ENCODE assay signal across 10 cellular contexts in the genomic region with DNA sequence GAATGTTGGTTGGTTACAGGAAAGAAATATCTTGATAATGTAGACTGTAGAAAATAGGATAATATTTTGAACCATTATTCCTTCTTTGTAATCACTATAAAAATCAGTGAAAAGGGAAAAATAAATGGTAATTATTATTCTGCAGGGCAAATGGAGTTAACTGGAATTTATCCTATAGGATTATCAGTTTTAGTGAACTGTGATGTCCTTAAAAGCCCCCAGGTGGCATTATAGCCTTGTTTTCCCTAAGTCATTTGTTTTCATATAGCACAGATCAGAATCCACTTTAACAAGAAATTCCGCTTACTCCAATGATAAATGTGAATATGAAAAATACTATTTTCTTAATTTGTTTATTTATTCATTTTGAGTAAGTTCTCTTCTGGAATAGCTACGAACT. TPM values are rescaled to one million over a fixed set of nuclear protein-coding genes. Genes with fewer than 3 reads are reported as not detected.
DNase-seq lines count a peak whose midpoint lies in the region; ATAC-seq, FAIRE-seq and TF ChIP-seq lines count a peak whose summit lies in the region.
"Had no signal": no experiment of that assay in that cellular context is flagged by ENCODE, and none has a peak within 500 bp of the region (broad histone marks: within the 10 kb centered on the region; RNA-seq: fewer than 3 reads in every experiment).

No MANE protein-coding gene starts in this region.

- WGBS in adrenal gland, 4 donors, result 68 to 75% (median 71%) methylated on average over 2 of the region's 2 CpGs

- peak; percentile 33 for DNase-seq in A673 (ENCODE audit: low spot score)
- DNase-seq in GM12865 (ENCODE audit: low read depth), result peak; percentile 13
- peak; percentile 2 for DNase-seq in NCI-H345 treated with DMSO at 0.1 percent for 48 hours (lab: John Stamatoyannopoulos, UW; ENCODE audit: unreplicated experiment)
- DNase-seq in dermis microvascular lymphatic vessel endothelial cell (ENCODE audit: low read depth in 2 of 2), result peak; percentile 12 to 44
- no peak for DNase-seq in stimulated activated CD8-positive, alpha-beta memory T cell treated with anti-CD3 and anti-CD28 coated beads, Interleukin-4, amount 100 ng/mL, for 48 hours
- DNase-seq in GM12891 (ENCODE audit: insufficient read length, low spot score), result no peak
- DNase-seq in adrenal gland, result no peak
- DNase-seq: caudate nucleus, T-helper 9 cell had no signal

- no peak for ATAC-seq in HG03196 (IDR thresholded peaks at IDR 0.05; ENCODE audit: unreplicated experiment)

- no peaks in the 10 kb centered on the region for H3K4me1 ChIP-seq in A673 (ENCODE audit: insufficient read depth, low read length, poor library complexity, severe bottlenecking)
- no peaks in the 10 kb centered on the region for H3K4me1 ChIP-seq in adrenal gland (replicated peaks in 1 of 2)

- H3K9me3 ChIP-seq in A673 (ENCODE audit: low read depth, low read length, poor library complexity, severe bottlenecking) (no peaks in the 10 kb centered on the region), adrenal gland (replicated peaks in 1 of 3) (no peaks in the 10 kb centered on the region)

- H3K4me3 ChIP-seq in A673 (ENCODE audit: low read depth, low read length, poor library complexity, severe bottlenecking) (no peak overlapping the region), GM12865 (ENCODE audit: low read depth, low read length) (no peak overlapping the region), adrenal gland (no peak overlapping the region)

- H3K27me3 ChIP-seq in A673 (replicated peaks; ENCODE audit: insufficient read depth, low read depth, low read length, poor library complexity), result peaks cover 19% of the 10 kb centered on the region
- H3K27me3 ChIP-seq in adrenal gland, result no peaks in the 10 kb centered on the region

- POLR2A ChIA-PET in A673 (lab: Charles Lee; ENCODE audit: low non-redundant PET), result no interaction called here

- intact Hi-C loops in A673 (cut with micrococcal nuclease; ENCODE audit: unreplicated experiment) (no loop called here), adrenal gland (cut with DNase I) (no loop called here)

- H3K36me3 ChIP-seq in A673 (ENCODE audit: insufficient read depth, low read length, poor library complexity, severe bottlenecking), result no peaks in the 10 kb centered on the region
- no peaks in the 10 kb centered on the region for H3K36me3 ChIP-seq in adrenal gland (replicated peaks in 1 of 2)

- peak; percentile 46; the same call in 1 of the 2 replicates for TF ChIP-seq CTCF in A673 (conservative IDR thresholded peaks at IDR 0.05; ENCODE audit: low read depth, low read length)
- TF ChIP-seq CTCF in GM12865 (IDR thresholded peaks at IDR 0.05; ENCODE audit: insufficient read depth, low read depth, low read length, missing control alignments), result peak; percentile 22
- no peak for TF ChIP-seq CTCF in adrenal gland (IDR thresholded peaks at IDR 0.05)

- no TSS peak for BruUV-seq in A673 (replicated peaks; lab: Mats Ljungman, UMichigan)

- CTCF ChIA-PET in A673 (lab: Charles Lee), result no interaction called here

- no peak for FAIRE-seq in GM12891 (lab: Jason Lieb, UNC)

- TF ChIP-seq POLR2A in GM12891 (IDR thresholded peaks at IDR 0.05; ENCODE audit: low read depth, low read length), result no peak
- no peak for TF ChIP-seq POLR2A in adrenal gland (IDR thresholded peaks at IDR 0.05)

- H3K27ac ChIP-seq in A673 (ENCODE audit: low read depth, low read length, poor library complexity, severe bottlenecking) (no peak overlapping the region), adrenal gland (no peak overlapping the region)

TF ChIP-seq in GM12891, 5 proteins besides CTCF, POLR2A, EP300 and RAD21:
- TF ChIP-seq TAF1 (IDR thresholded peaks at IDR 0.05; ENCODE audit: low read depth, low read length), result no peak
- no peak for TF ChIP-seq POLR2AphosphoS5 (IDR thresholded peaks at IDR 0.05; ENCODE audit: low read depth, low read length)
- no peak for TF ChIP-seq SPI1 (IDR thresholded peaks at IDR 0.05; ENCODE audit: low read depth, low read length)
- no peak for TF ChIP-seq PAX5 (IDR thresholded peaks at IDR 0.05; ENCODE audit: insufficient read depth, low read length, severe bottlenecking)
- no peak for TF ChIP-seq POU2F2 (IDR thresholded peaks at IDR 0.05; ENCODE audit: low read depth, low read length)

RNA-seq across cellular contexts. Expression of a gene that starts 26.2 kb away (rescaled TPM):
- total RNA-seq in A673 (2021), result 30.4 and 36.6 TPM in 2 replicates
- 57.8 and 68.0 TPM in 2 replicates for total RNA-seq in dermis microvascular lymphatic vessel endothelial cell
- 36.6 TPM for polyA plus RNA-seq in GM12891 (2012; ENCODE audit: low read depth, missing spikeins)
- 10 to 100 TPM; 24.5 to 47.9 (median 34.4) TPM for total RNA-seq in adrenal gland
- 10 to 100 TPM in 2 of 3 donors, 1 to 10 TPM in 1; 9.8 to 38.1 (median 13.0) TPM for polyA plus RNA-seq in adrenal gland

Comparison
In these comparisons a context has a peak if more than half of its experiments do, and no peak if none do; other contexts are left out.
1. DNase-seq: peak in A673 (single experiment), GM12865 (single experiment), NCI-H345 treated with DMSO at 0.1 percent for 48 hours (single experiment) and dermis microvascular lymphatic vessel endothelial cell (2 of 2); none in stimulated activated CD8-positive, alpha-beta memory T cell treated with anti-CD3 and anti-CD28 coated beads, Interleukin-4, amount 100 ng/mL, for 48 hours (single experiment), GM12891 (single experiment) and adrenal gland (0 of 7).
2. CTCF ChIP-seq: peak in A673 (single experiment) and GM12865 (single experiment); none in adrenal gland (0 of 6).